Comparison of ENCODE assay signal across 8 cellular contexts in the genomic region with DNA sequence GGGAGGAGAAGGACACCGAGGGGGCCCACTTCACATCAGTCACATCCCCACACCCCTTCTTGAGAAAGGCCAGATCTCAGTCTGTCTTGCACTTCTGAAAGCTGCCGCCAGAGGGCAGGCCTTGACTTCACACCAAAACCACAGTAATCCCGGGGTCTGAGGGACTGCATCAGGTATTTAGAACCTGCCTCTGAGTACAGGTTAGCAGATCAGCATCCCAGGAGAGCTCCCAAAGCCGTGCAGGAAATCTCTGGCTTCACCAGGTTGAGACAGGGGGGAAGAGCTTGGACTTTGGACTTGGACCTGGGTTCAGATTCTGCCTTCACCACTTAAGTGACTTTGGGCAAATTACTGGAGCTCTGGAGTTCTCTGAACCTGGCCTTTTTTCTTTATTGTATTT. TPM values are rescaled to one million over a fixed set of nuclear protein-coding genes. Genes with fewer than 3 reads are reported as not detected.
DNase-seq lines count a peak whose midpoint lies in the region; ATAC-seq lines count a peak whose summit lies in the region.

No MANE protein-coding gene starts in this region.

- DNase-seq in Right ventricle myocardium inferior (ENCODE audit: missing footprints) (peak; percentile 80), cardiac septum (ENCODE audit: low spot score) (no peak), NCI-H1092 treated with DMSO at 0.1 percent for 48 hours (lab: John Stamatoyannopoulos, UW) (peak; percentile 26), T1000 (lab: John Stamatoyannopoulos, UW) (peak; percentile 39), astrocyte of the hippocampus (ENCODE audit: low read depth, low spot score) (peak; percentile 83), iPS DF 19.7 (ENCODE audit: low read depth, low spot score) (peak; percentile 59)
- peak; percentile 35 to 72 for DNase-seq in stimulated activated CD4-positive, alpha-beta T cell treated with anti-CD3 and anti-CD28 coated beads, Interleukin-12 subunit alpha, Interleukin-12 subunit beta, amount 100 ng/mL, for 24 hours (ENCODE audit: low read depth in 2 of 2)

- ATAC-seq in Right ventricle myocardium inferior (no peak), GM19463 (IDR thresholded peaks at IDR 0.05; ENCODE audit: unreplicated experiment) (no peak)

- intact Hi-C loops in Right ventricle myocardium inferior (cut with DNase I) (loop anchor here (5.0 to 10.0 kb wide), 2 partner anchors 229 to 412 kb away; a partner anchor contains a TSS), cardiac septum (cut with DNase I) (no loop called here)

RNA-seq across cellular contexts. Expression of a gene that starts 50.3 kb away (rescaled TPM):
- total RNA-seq in Right ventricle myocardium inferior = not detected
- not detected for total RNA-seq in cardiac septum
